ENCODE assay signal across 1 cellular context in genomic region chr5:36690041-36690941, GRCh38.
A peak's percentile ranks its signal among the peaks of the same experiment; 100 is the strongest.
TF ChIP-seq lines count a peak whose summit lies in the region.

No MANE protein-coding gene starts in this region.

TF ChIP-seq in HepG2, 621 proteins besides CTCF, POLR2A, EP300 and RAD21 (continued from another document):
- TF ChIP-seq ZNF574 (CRISPR knock-in tag; IDR thresholded peaks at IDR 0.05) (peak; percentile 68), MXD1 (CRISPR knock-in tag; IDR thresholded peaks at IDR 0.05) (0 out of 2 replicates have a peak, but pooled peaks have one; percentile 24), ZNF766 (CRISPR knock-in tag; IDR thresholded peaks at IDR 0.05; ENCODE audit: borderline replicate concordance) (0 out of 2 replicates have a peak, but pooled peaks have one; percentile 46), BATF2 (CRISPR knock-in tag; IDR thresholded peaks at IDR 0.05) (no peak), REXO4 (CRISPR knock-in tag; IDR thresholded peaks at IDR 0.05; ENCODE audit: borderline replicate concordance) (no peak), SMAD1 (CRISPR knock-in tag; IDR thresholded peaks at IDR 0.05; ENCODE audit: borderline replicate concordance, low read depth) (no peak), NR0B2 (CRISPR knock-in tag; IDR thresholded peaks at IDR 0.05) (0 out of 2 replicates have a peak, but pooled peaks have one; percentile 41), SRSF4 (IDR thresholded peaks at IDR 0.05; ENCODE audit: low read depth, low read length, poor library complexity, severe bottlenecking) (no peak), ZNF672 (CRISPR knock-in tag; IDR thresholded peaks at IDR 0.05) (no peak), HOXA3 (CRISPR knock-in tag; IDR thresholded peaks at IDR 0.05) (peak; percentile 38; the same call in 1 of the 2 replicates)
- TF ChIP-seq, protein P1, sequence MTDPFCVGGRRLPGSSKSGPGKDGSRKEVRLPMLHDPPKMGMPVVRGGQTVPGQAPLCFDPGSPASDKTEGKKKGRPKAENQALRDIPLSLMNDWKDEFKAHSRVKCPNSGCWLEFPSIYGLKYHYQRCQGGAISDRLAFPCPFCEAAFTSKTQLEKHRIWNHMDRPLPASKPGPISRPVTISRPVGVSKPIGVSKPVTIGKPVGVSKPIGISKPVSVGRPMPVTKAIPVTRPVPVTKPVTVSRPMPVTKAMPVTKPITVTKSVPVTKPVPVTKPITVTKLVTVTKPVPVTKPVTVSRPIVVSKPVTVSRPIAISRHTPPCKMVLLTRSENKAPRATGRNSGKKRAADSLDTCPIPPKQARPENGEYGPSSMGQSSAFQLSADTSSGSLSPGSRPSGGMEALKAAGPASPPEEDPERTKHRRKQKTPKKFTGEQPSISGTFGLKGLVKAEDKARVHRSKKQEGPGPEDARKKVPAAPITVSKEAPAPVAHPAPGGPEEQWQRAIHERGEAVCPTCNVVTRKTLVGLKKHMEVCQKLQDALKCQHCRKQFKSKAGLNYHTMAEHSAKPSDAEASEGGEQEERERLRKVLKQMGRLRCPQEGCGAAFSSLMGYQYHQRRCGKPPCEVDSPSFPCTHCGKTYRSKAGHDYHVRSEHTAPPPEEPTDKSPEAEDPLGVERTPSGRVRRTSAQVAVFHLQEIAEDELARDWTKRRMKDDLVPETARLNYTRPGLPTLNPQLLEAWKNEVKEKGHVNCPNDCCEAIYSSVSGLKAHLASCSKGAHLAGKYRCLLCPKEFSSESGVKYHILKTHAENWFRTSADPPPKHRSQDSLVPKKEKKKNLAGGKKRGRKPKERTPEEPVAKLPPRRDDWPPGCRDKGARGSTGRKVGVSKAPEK (CRISPR knock-in tag; IDR thresholded peaks at IDR 0.05; ENCODE audit: borderline replicate concordance), result peak; percentile 64; the same call in 1 of the 2 replicates
- TF ChIP-seq, protein P2, sequence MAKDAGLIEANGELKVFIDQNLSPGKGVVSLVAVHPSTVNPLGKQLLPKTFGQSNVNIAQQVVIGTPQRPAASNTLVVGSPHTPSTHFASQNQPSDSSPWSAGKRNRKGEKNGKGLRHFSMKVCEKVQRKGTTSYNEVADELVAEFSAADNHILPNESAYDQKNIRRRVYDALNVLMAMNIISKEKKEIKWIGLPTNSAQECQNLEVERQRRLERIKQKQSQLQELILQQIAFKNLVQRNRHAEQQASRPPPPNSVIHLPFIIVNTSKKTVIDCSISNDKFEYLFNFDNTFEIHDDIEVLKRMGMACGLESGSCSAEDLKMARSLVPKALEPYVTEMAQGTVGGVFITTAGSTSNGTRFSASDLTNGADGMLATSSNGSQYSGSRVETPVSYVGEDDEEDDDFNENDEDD (CRISPR knock-in tag; IDR thresholded peaks at IDR 0.05; ENCODE audit: borderline replicate concordance), result peak; percentile 61; the same call in 1 of the 2 replicates
